Comparison of ENCODE assay signal across 14 cellular contexts in genomic region chr16:85515319-85515745, GRCh38.
DNase-seq lines count a peak whose midpoint lies in the region; ATAC-seq, FAIRE-seq and TF ChIP-seq lines count a peak whose summit lies in the region.
"Had no signal": no experiment of that assay in that cellular context is flagged by ENCODE, and none has a peak within 500 bp of the region (broad histone marks: within the 10 kb centered on the region; RNA-seq: fewer than 3 reads in every experiment).

No MANE protein-coding gene starts in this region.

- POLR2A ChIA-PET in H1 (lab: Charles Lee; ENCODE audit: partially characterized antibody): interaction anchor here (1.1 to 2.3 kb wide), 3 partner anchors 8 to 12 kb away, joined by 3 to 5 read pairs (median 3); no protein-coding TSS in a partner anchor

- peaks cover 43% of the 10 kb centered on the region for H3K27me3 Mint-ChIP-seq in stimulated activated memory B cell treated with anti-CD40 and anti-IgM and Interleukin-4, amounts not matched to agents 10 μg/mL and 1 μg/mL and 100 μg/mL, for 72 hours

- peaks cover 8% of the 10 kb centered on the region for H3K9me3 Mint-ChIP-seq in stimulated activated memory B cell treated with anti-CD40 and anti-IgM and Interleukin-4, amounts not matched to agents 10 μg/mL and 1 μg/mL and 100 μg/mL, for 72 hours

- H3K36me3 ChIP-seq in right atrium auricular region (no peaks in the 10 kb centered on the region), heart left ventricle (no peaks in the 10 kb centered on the region), H1 (ENCODE audit: control insufficient read depth in 2 of 4, insufficient read depth in 4 of 4, low read length in 3 of 4) (no peaks in the 10 kb centered on the region), neural cell (ENCODE audit: insufficient read depth, low read length) (no peaks in the 10 kb centered on the region)

- 0 out of 2 replicates have a peak overlapping the region, but pooled peaks have one; percentile 24 for H2AK5ac ChIP-seq in H1 (ENCODE audit: low read depth, low read length)

- DNase-seq in right atrium auricular region (ENCODE audit: low spot score) (no peak), heart left ventricle (no peak), H1 (ENCODE audit: low read depth in 1 of 2, low spot score in 2 of 2) (no peak), NCI-H82 (lab: John Stamatoyannopoulos, UW) (no peak), cerebellum (ENCODE audit: low spot score) (no peak)
- no peak for DNase-seq in stimulated activated naive CD4-positive, alpha-beta T cell (lab: John Stamatoyannopoulos, UW)
- DNase-seq: activated CD4-positive, alpha-beta T cell treated with anti-CD3 and anti-CD28 coated beads for 1 hour; activated T-cell treated with anti-CD3 and anti-CD28 coated beads, Interleukin-2, amount 50 U/mL, for 72 hours; MV-4-11; NCI-H510A; stimulated activated naive B cell treated with anti-CD40 and anti-IgM and Interleukin-4, amounts not matched to agents 10 μg/mL and 1 μg/mL and 100 μg/mL, for 72 hours had no signal

- no peaks in the 10 kb centered on the region for H3K79me1 ChIP-seq in H1 (ENCODE audit: low read depth, low read length)

- H4K20me1 ChIP-seq in H1 (replicated peaks in 1 of 2; ENCODE audit: control insufficient read depth in 1 of 2, insufficient read depth in 2 of 2, low read length in 2 of 2) (no peaks in the 10 kb centered on the region), neural cell (ENCODE audit: insufficient read depth) (no peaks in the 10 kb centered on the region)

- ATAC-seq in heart left ventricle: no peak
- no peak for ATAC-seq in stimulated activated memory B cell treated with anti-CD40 and anti-IgM and Interleukin-4, amounts not matched to agents 10 μg/mL and 1 μg/mL and 100 μg/mL, for 72 hours
- ATAC-seq: activated T-cell treated with anti-CD3 and anti-CD28 coated beads, Interleukin-2, amount 50 U/mL, for 72 hours; stimulated activated naive B cell treated with anti-CD40 and anti-IgM and Interleukin-4, amounts not matched to agents 10 μg/mL and 1 μg/mL and 100 μg/mL, for 72 hours had no signal

- WGBS in heart left ventricle, 4 donors: 57 to 68% (median 64%) methylated on average over 12 to 13 of the region's 13 CpGs
- 82% methylated on average over 12 of the region's 13 CpGs; no CpG with 5 or more reads in 1 of the 2 experiments for WGBS in H1 (ENCODE audit: extremely low coverage in 1 of 2, insufficient coverage in 1 of 2, insufficient read length in 1 of 2, insufficient replicate concordance in 2 of 2, low coverage in 1 of 2, low lambda C conversion rate in 2 of 2, missing lambda C conversion rate in 1 of 2), 2 experiments

- H2BK12ac ChIP-seq in H1 (ENCODE audit: low read depth, low read length): peak overlapping the region; percentile 75; the same call in 1 of the 2 replicates

- TF ChIP-seq RAD21 in H1 (IDR thresholded peaks at IDR 0.05 in 1 of 2, conservative IDR thresholded peaks at IDR 0.05 in 1 of 2; ENCODE audit: low read depth in 2 of 2, low read length in 2 of 2): no peak
- no peak for TF ChIP-seq RAD21 in neural cell (conservative IDR thresholded peaks at IDR 0.05)

- H3K79me2 ChIP-seq in H1 (ENCODE audit: control insufficient read depth in 1 of 2, insufficient read depth in 2 of 2, low read length in 2 of 2) (no peaks in the 10 kb centered on the region), neural cell (replicated peaks; ENCODE audit: insufficient read depth, low read length) (no peaks in the 10 kb centered on the region)

- H3K36me3 Mint-ChIP-seq in stimulated activated memory B cell treated with anti-CD40 and anti-IgM and Interleukin-4, amounts not matched to agents 10 μg/mL and 1 μg/mL and 100 μg/mL, for 72 hours: no peaks in the 10 kb centered on the region
- H3K36me3 Mint-ChIP-seq: stimulated activated naive B cell treated with anti-CD40 and anti-IgM and Interleukin-4, amounts not matched to agents 10 μg/mL and 1 μg/mL and 100 μg/mL, for 72 hours had no signal

- H2BK120ac ChIP-seq in H1 (replicated peaks; ENCODE audit: low read depth, low read length): no peak overlapping the region

- H4K5ac ChIP-seq in H1 (ENCODE audit: insufficient read length, low read depth, low read length): no peak overlapping the region

- H3K56ac ChIP-seq in H1 (replicated peaks; ENCODE audit: insufficient read length, low read depth, low read length): no peak overlapping the region

- H3K4me2 ChIP-seq in H1 (ENCODE audit: insufficient read depth in 1 of 2, low read depth in 2 of 2, low read length in 2 of 2): no peak overlapping the region
- no peak overlapping the region for H3K4me2 ChIP-seq in neural cell (ENCODE audit: low read length)

- no peaks in the 10 kb centered on the region for H3K27me3 ChIP-seq in right atrium auricular region
- H3K27me3 ChIP-seq in heart left ventricle: no peaks in the 10 kb centered on the region
- no peaks in the 10 kb centered on the region; a peak in 1 of 7 replicates for H3K27me3 ChIP-seq in H1 (replicated peaks in 1 of 4; ENCODE audit: control insufficient read depth in 3 of 4, extremely low read depth in 1 of 4, insufficient read depth in 3 of 4, low read length in 3 of 4)
- H3K27me3 ChIP-seq in neural cell (ENCODE audit: insufficient read depth, low read depth, low read length): no peaks in the 10 kb centered on the region

- H3K27ac ChIP-seq in right atrium auricular region: peak overlapping the region; percentile 60 to 61
- peak overlapping the region in 6 of 12 donors; percentile 50 to 86 (median 70) for H3K27ac ChIP-seq in heart left ventricle
- H3K27ac ChIP-seq in H1 (ENCODE audit: low read depth, low read length): no peak overlapping the region
- H3K27ac ChIP-seq in neural cell (ENCODE audit: low read length): no peak overlapping the region

- H3K23me2 ChIP-seq in H1 (ENCODE audit: low read depth, low read length): peaks cover 8% of the 10 kb centered on the region

- no peak overlapping the region for H2AFZ ChIP-seq in H1 (ENCODE audit: low read length)
- H2AFZ ChIP-seq in neural cell (ENCODE audit: low read depth, low read length): no peak overlapping the region

- H4K91ac ChIP-seq in H1 (replicated peaks; ENCODE audit: insufficient read length, low read length): no peak overlapping the region

- H2BK20ac ChIP-seq in H1 (ENCODE audit: low read length): 0 out of 2 replicates have a peak overlapping the region, but pooled peaks have one; percentile 66

- H3K14ac ChIP-seq in H1 (ENCODE audit: insufficient read length): no peak overlapping the region

- H3K4me3 ChIP-seq in right atrium auricular region (no peak overlapping the region), heart left ventricle (no peak overlapping the region), H1 (ENCODE audit: extremely low read depth in 1 of 4, insufficient read depth in 2 of 4, low read depth in 3 of 4, low read length in 4 of 4) (no peak overlapping the region), neural cell (ENCODE audit: low read length) (no peak overlapping the region)

- no peak overlapping the region for H3K4ac ChIP-seq in H1 (replicated peaks; ENCODE audit: insufficient read length, low read depth, low read length)

- no peak for FAIRE-seq in H1 (lab: Jason Lieb, UNC)
- FAIRE-seq: A204.1 had no signal

- no peak overlapping the region for H2BK5ac ChIP-seq in H1 (ENCODE audit: low read depth, low read length)

- CTCF ChIA-PET in H1 (lab: Charles Lee; ENCODE audit: partially characterized antibody): interaction anchor here (0.6 to 6.6 kb wide), 21 partner anchors 9 to 144 kb away, joined by 3 to 56 read pairs (median 4); no protein-coding TSS in a partner anchor

- H3K4me1 ChIP-seq in right atrium auricular region (peaks cover 0 to 43% of the 10 kb centered on the region in 2 donors), heart left ventricle (peaks cover 0 to 30% (median 18%) of the 10 kb centered on the region in 12 donors), H1 (replicated peaks in 1 of 4; ENCODE audit: control insufficient read depth in 3 of 4, insufficient read depth in 4 of 4, low read length in 3 of 4) (peaks cover 0 to 20% (median 14%) of the 10 kb centered on the region in 4 experiments; a peak in 6 of 7 replicates)

- H3K18ac ChIP-seq in H1 (ENCODE audit: extremely low read depth, low read length): peak overlapping the region; percentile 0; the same call in 1 of the 2 replicates

- no peak overlapping the region for H3K27ac Mint-ChIP-seq in stimulated activated memory B cell treated with anti-CD40 and anti-IgM and Interleukin-4, amounts not matched to agents 10 μg/mL and 1 μg/mL and 100 μg/mL, for 72 hours
- H3K27ac Mint-ChIP-seq: activated T-cell treated with anti-CD3 and anti-CD28 coated beads, Interleukin-2, amount 50 U/mL, for 72 hours; stimulated activated naive B cell treated with anti-CD40 and anti-IgM and Interleukin-4, amounts not matched to agents 10 μg/mL and 1 μg/mL and 100 μg/mL, for 72 hours had no signal

- TF ChIP-seq EP300 in H1 (IDR thresholded peaks at IDR 0.05; ENCODE audit: borderline replicate concordance in 1 of 2, low read depth in 2 of 2, low read length in 2 of 2) (no peak), neural cell (conservative IDR thresholded peaks at IDR 0.05; ENCODE audit: poor library complexity, severe bottlenecking) (no peak)

- H2BK15ac ChIP-seq in H1 (ENCODE audit: low read length): no peak overlapping the region

- H4K8ac ChIP-seq in H1 (ENCODE audit: extremely low read depth, insufficient read depth, low read length): peak overlapping the region; percentile 72; the same call in 1 of the 2 replicates

- H3K23ac ChIP-seq in H1 (ENCODE audit: insufficient read length): no peak overlapping the region

- H3K9me2 ChIP-seq in neural cell (ENCODE audit: insufficient read depth, low read length): no peaks in the 10 kb centered on the region

- TF ChIP-seq POLR2A in heart left ventricle (IDR thresholded peaks at IDR 0.05) (no peak), H1 (IDR thresholded peaks at IDR 0.05; ENCODE audit: control extremely low read depth in 1 of 2, low read depth in 2 of 2, low read length in 2 of 2) (no peak)

- H3K9me3 ChIP-seq in right atrium auricular region (no peaks in the 10 kb centered on the region), heart left ventricle (no peaks in the 10 kb centered on the region), H1 (ENCODE audit: insufficient read depth in 2 of 2, low read depth in 1 of 2, low read length in 1 of 2) (no peaks in the 10 kb centered on the region), neural cell (ENCODE audit: low read length) (no peaks in the 10 kb centered on the region)

- H3F3A ChIP-seq in neural cell (ENCODE audit: insufficient read depth, low read length, poor library complexity, severe bottlenecking): no peaks in the 10 kb centered on the region

- H3K4me1 Mint-ChIP-seq in stimulated activated memory B cell treated with anti-CD40 and anti-IgM and Interleukin-4, amounts not matched to agents 10 μg/mL and 1 μg/mL and 100 μg/mL, for 72 hours: no peaks in the 10 kb centered on the region

- H3K9ac ChIP-seq in H1 (replicated peaks in 1 of 4; ENCODE audit: extremely low read depth in 1 of 4, low read depth in 3 of 4, low read length in 3 of 4) (no peak overlapping the region), neural cell (ENCODE audit: low read length) (peak overlapping the region; percentile 36)

- TF ChIP-seq CTCF in right atrium auricular region (IDR thresholded peaks at IDR 0.05): no peak
- TF ChIP-seq CTCF in heart left ventricle (IDR thresholded peaks at IDR 0.05): no peak
- no peak for TF ChIP-seq CTCF in H1 (IDR thresholded peaks at IDR 0.05; ENCODE audit: control extremely low read depth in 1 of 3, insufficient read depth in 1 of 3, low read depth in 1 of 3, low read length in 3 of 3)
- TF ChIP-seq CTCF in neural cell (IDR thresholded peaks at IDR 0.05; ENCODE audit: poor library complexity, severe bottlenecking): no peak

- no peak overlapping the region for H3K4me3 Mint-ChIP-seq in stimulated activated memory B cell treated with anti-CD40 and anti-IgM and Interleukin-4, amounts not matched to agents 10 μg/mL and 1 μg/mL and 100 μg/mL, for 72 hours
- H3K4me3 Mint-ChIP-seq: activated T-cell treated with anti-CD3 and anti-CD28 coated beads, Interleukin-2, amount 50 U/mL, for 72 hours; stimulated activated naive B cell treated with anti-CD40 and anti-IgM and Interleukin-4, amounts not matched to agents 10 μg/mL and 1 μg/mL and 100 μg/mL, for 72 hours had no signal

- intact Hi-C loops in heart left ventricle (cut with DNase I): no loop called here

Comparison
In these comparisons a context has a peak if more than half of its experiments do, and no peak if none do; other contexts are left out.
1. H3K27ac ChIP-seq: peak in right atrium auricular region (2 of 2); none in H1 (single experiment) and neural cell (single experiment).